In the genomic region with DNA sequence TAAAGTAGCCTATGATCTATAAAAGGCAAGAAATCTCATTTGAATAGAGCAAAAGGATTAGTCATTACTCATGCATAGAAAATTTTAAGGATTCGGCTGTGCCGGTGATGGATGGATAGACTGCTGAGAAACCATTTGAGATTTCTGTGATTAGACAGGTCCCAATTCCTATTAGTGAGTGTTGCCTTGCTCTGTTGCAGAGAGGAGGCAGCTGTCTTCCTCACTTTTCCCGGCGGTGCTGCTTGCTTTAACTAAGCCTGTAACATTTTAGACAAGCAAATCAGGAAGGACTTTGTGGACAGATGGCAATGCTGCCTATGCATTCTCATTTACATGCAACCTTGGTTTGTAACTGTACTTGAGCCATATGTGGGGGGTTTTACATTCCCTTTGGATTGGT, we compare ENCODE assay signal across 14 cellular contexts.
"Had no signal": no experiment of that assay in that cellular context is flagged by ENCODE, and none has a peak within 500 bp of the region (broad histone marks: within the 10 kb centered on the region; RNA-seq: fewer than 3 reads in every experiment).

No MANE protein-coding gene starts in this region.

- H3K9me3 Mint-ChIP-seq: activated T-cell treated with anti-CD3 and anti-CD28 coated beads, Interleukin-2, amount 50 U/mL, for 24 hours; T-helper 2 cell treated with Interferon-gamma antibody and Interleukin-4, amounts not matched to agents 5 μg/mL and 100 μg/mL, for 36 hours had no signal

- H3K36me3 Mint-ChIP-seq: activated CD8-positive, alpha-beta memory T cell treated with anti-CD3 and anti-CD28 coated beads, Interleukin-2, amount 10 ng/mL, durations not matched to agents 7 days and 5 days; natural killer cell treated with Interleukin-12 subunit alpha and Interleukin-12 subunit beta and Interleukin-15 and Interleukin-18, amount 100 ng/mL, for 72 hours had no signal

- H3K27ac Mint-ChIP-seq: activated CD8-positive, alpha-beta memory T cell treated with anti-CD3 and anti-CD28 coated beads, Interleukin-2, amount 10 ng/mL, durations not matched to agents 7 days and 5 days; activated naive CD4-positive, alpha-beta T cell treated with anti-CD3 and anti-CD28 coated beads, Interleukin-2, amount 50 U/mL, for 72 hours; activated T-cell treated with anti-CD3 and anti-CD28 coated beads, Interleukin-2, amount 50 U/mL, for 24 hours; natural killer cell treated with Interleukin-12 subunit alpha and Interleukin-12 subunit beta and Interleukin-15 and Interleukin-18, amount 100 ng/mL, for 72 hours; T-helper 2 cell treated with Interferon-gamma antibody and Interleukin-4, amounts not matched to agents 5 μg/mL and 100 μg/mL, for 36 hours had no signal

- H3K4me3 Mint-ChIP-seq: activated CD8-positive, alpha-beta memory T cell treated with anti-CD3 and anti-CD28 coated beads, Interleukin-2, amount 10 ng/mL, durations not matched to agents 7 days and 5 days; activated T-cell treated with anti-CD3 and anti-CD28 coated beads, Interleukin-2, amount 50 U/mL, for 24 hours; natural killer cell treated with Interleukin-12 subunit alpha and Interleukin-12 subunit beta and Interleukin-15 and Interleukin-18, amount 100 ng/mL, for 72 hours; T-helper 2 cell treated with Interferon-gamma antibody and Interleukin-4, amounts not matched to agents 5 μg/mL and 100 μg/mL, for 36 hours had no signal

- H3K4me1 Mint-ChIP-seq: activated CD8-positive, alpha-beta memory T cell treated with anti-CD3 and anti-CD28 coated beads, Interleukin-2, amount 10 ng/mL, durations not matched to agents 7 days and 5 days had no signal

- H3K27me3 Mint-ChIP-seq: activated CD8-positive, alpha-beta memory T cell treated with anti-CD3 and anti-CD28 coated beads, Interleukin-2, amount 10 ng/mL, durations not matched to agents 7 days and 5 days; natural killer cell treated with Interleukin-12 subunit alpha and Interleukin-12 subunit beta and Interleukin-15 and Interleukin-18, amount 100 ng/mL, for 72 hours had no signal

- DNase-seq: activated CD4-positive, alpha-beta T cell treated with anti-CD3 and anti-CD28 coated beads, Interleukin-2, amount 50 U/mL, for 48 hours; activated CD8-positive, alpha-beta memory T cell treated with anti-CD3 and anti-CD28 coated beads, Interleukin-2, amount 10 ng/mL, durations not matched to agents 7 days and 5 days; activated effector memory CD4-positive, alpha-beta T cell treated with Interleukin-2 at 50 U/mL for 16 hours; activated T-cell treated with anti-CD3 and anti-CD28 coated beads, Interleukin-2, amount 50 U/mL, for 24 hours; colonic mucosa; foreskin melanocyte; heart left ventricle; mammary epithelial cell; pancreas; thyroid gland; uterus had no signal
